ENCODE assay signal across 17 cellular contexts in the genomic region with DNA sequence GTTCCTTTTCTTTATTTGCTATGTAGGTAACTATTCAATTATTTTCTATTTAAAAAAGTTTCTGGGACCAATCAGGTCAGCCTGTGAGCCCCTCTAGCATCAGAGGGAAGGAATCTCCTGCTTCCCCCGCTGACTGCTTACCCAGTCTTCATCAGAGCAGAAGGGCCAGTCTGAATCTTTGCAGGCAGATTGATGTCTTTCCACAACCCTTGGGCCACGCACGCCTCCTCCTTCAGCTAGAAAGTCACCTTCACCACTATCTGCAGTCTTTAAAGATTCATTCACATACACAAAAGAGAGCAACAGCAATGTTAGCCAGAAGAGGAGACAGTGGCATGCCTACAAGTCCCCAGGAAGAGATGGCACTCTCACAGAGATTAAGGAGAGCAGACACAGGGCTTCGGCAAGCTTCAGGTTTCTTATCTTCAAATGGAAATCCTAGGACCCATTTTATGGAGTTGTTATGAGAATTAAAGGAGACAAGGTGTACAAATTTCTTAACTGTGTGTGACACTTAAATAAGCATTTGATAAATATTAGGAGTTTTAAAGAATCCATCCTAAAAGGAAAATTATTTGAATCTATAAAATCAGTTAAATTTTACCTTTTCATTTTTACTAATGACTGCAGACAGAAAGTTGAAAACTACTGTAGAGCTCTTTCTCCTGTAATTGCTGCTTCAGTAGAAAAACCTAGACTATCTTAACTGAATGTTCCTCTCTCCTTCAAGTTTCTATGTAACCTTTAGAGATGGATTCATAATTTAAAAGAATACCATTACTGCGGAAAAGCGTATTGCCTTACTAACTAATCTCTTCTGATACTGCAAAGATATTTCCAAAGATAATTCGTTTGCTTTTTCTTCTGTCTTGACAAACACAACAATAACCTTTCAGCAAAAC. TPM values are rescaled to one million over a fixed set of nuclear protein-coding genes. Genes with fewer than 3 reads are reported as not detected.
DNase-seq lines count a peak whose midpoint lies in the region; ATAC-seq, FAIRE-seq and TF ChIP-seq lines count a peak whose summit lies in the region.
"Had no signal": no experiment of that assay in that cellular context is flagged by ENCODE, and none has a peak within 500 bp of the region (broad histone marks: within the 10 kb centered on the region; RNA-seq: fewer than 3 reads in every experiment).

No MANE protein-coding gene starts in this region.

- no peak overlapping the region for H3K23ac ChIP-seq in neuronal stem cell (ENCODE audit: low read depth, low read length, poor library complexity)

- H2BK5ac ChIP-seq in neuronal stem cell (ENCODE audit: low read length) = no peak overlapping the region

- H3K36me3 ChIP-seq in liver (ENCODE audit: control insufficient read depth in 4 of 4, insufficient read depth in 3 of 4, low read depth in 1 of 4, low read length in 3 of 4) = peaks cover 2 to 35% (median 29%) of the 10 kb centered on the region in 4 donors
- H3K36me3 ChIP-seq in neuronal stem cell (replicated peaks in 1 of 2; ENCODE audit: control insufficient read depth in 2 of 2, insufficient read depth in 2 of 2, low read length in 2 of 2) = no peaks in the 10 kb centered on the region
- no peaks in the 10 kb centered on the region for H3K36me3 ChIP-seq in small intestine (ENCODE audit: control insufficient read depth in 2 of 2, insufficient read depth in 2 of 2, low read length in 2 of 2)

- no peak overlapping the region for H2BK12ac ChIP-seq in neuronal stem cell (ENCODE audit: low read length)

- H3K27ac Mint-ChIP-seq in WTC11 = no peak overlapping the region; the same call in 1 of the 2 replicates
- H3K27ac Mint-ChIP-seq: CD14-positive monocyte; CD8-positive, alpha-beta T cell; H9 had no signal

- no peak overlapping the region for H3K4ac ChIP-seq in neuronal stem cell (ENCODE audit: low read length)

- DNase-seq in WTC11 (ENCODE audit: low spot score) (no peak), neuronal stem cell (ENCODE audit: low spot score) (no peak), NCI-H146 treated with DMSO at 0.1 percent for 48 hours (lab: John Stamatoyannopoulos, UW; ENCODE audit: unreplicated experiment) (no peak), NCI-H1436 treated with DMSO at 0.1 percent for 48 hours (lab: John Stamatoyannopoulos, UW) (no peak), small intestine (no peak)
- DNase-seq: CD8-positive, alpha-beta T cell; COR-L47; DMS53; GF-D8; GM23248; H9 had no signal

- peaks cover 5 to 51% (median 33%) of the 10 kb centered on the region in 4 donors for H3K4me1 ChIP-seq in liver (ENCODE audit: control insufficient read depth in 4 of 4, insufficient read depth in 4 of 4, low read length in 3 of 4)
- peaks cover 0 to 8% of the 10 kb centered on the region in 2 donors for H3K4me1 ChIP-seq in neuronal stem cell (ENCODE audit: control insufficient read depth in 2 of 2, insufficient read depth in 1 of 2, low read depth in 1 of 2, low read length in 2 of 2)
- peaks cover 0 to 2% of the 10 kb centered on the region in 2 donors for H3K4me1 ChIP-seq in small intestine (ENCODE audit: control insufficient read depth in 2 of 2, insufficient read depth in 1 of 2, low read depth in 1 of 2, low read length in 1 of 2)

- peak overlapping the region; percentile 14 for H4K91ac ChIP-seq in neuronal stem cell (ENCODE audit: low read depth, low read length, poor library complexity)

- H2BK120ac ChIP-seq in neuronal stem cell (ENCODE audit: low read depth, low read length) = no peak overlapping the region

- H3K18ac ChIP-seq in neuronal stem cell (ENCODE audit: low read length) = no peak overlapping the region

- H3K4me1 Mint-ChIP-seq in WTC11 = peaks cover 3% of the 10 kb centered on the region
- H3K4me1 Mint-ChIP-seq: CD14-positive monocyte had no signal

- H4K8ac ChIP-seq in neuronal stem cell (ENCODE audit: low read depth, low read length) = no peak overlapping the region

- H3K79me1 ChIP-seq in neuronal stem cell (ENCODE audit: low read depth, low read length) = no peaks in the 10 kb centered on the region

- no peak overlapping the region for H2AFZ ChIP-seq in neuronal stem cell (ENCODE audit: low read length)
- H2AFZ ChIP-seq: GM23248 had no signal

- POLR2A ChIA-PET in WTC11 (lab: Charles Lee) = no interaction called here

- TF ChIP-seq CTCF in WTC11 (IDR thresholded peaks at IDR 0.05) = no peak
- no peak for TF ChIP-seq CTCF in liver (IDR thresholded peaks at IDR 0.05; ENCODE audit: low read depth, low read length, missing input control)

- CTCF ChIA-PET in WTC11 (lab: Charles Lee) = interaction anchor here (2.1 kb wide), 1 partner anchor 29 kb away, joined by 13 read pairs; no protein-coding TSS in a partner anchor

- H3K27ac ChIP-seq in liver (ENCODE audit: low read depth in 1 of 2, low read length in 2 of 2) (peak overlapping the region; percentile 62 to 84), neuronal stem cell (replicated peaks; ENCODE audit: low read length) (no peak overlapping the region), small intestine (ENCODE audit: low read depth in 1 of 2, low read length in 1 of 2) (no peak overlapping the region)
- H3K27ac ChIP-seq: GM23248 had no signal

- H3K27me3 ChIP-seq in liver (ENCODE audit: control insufficient read depth in 4 of 4, insufficient read depth in 4 of 4, low read length in 3 of 4) = no peaks in the 10 kb centered on the region
- H3K27me3 ChIP-seq in neuronal stem cell (ENCODE audit: control insufficient read depth in 3 of 3, insufficient read depth in 3 of 3, low read depth in 1 of 3, low read length in 3 of 3) = peaks cover 0 to 4% (median 0%) of the 10 kb centered on the region in 3 experiments
- H3K27me3 ChIP-seq in small intestine (ENCODE audit: control insufficient read depth in 2 of 2, insufficient read depth in 2 of 2, low read length in 2 of 2) = peaks cover 0 to 7% of the 10 kb centered on the region in 2 donors

- no peaks in the 10 kb centered on the region for H3K36me3 Mint-ChIP-seq in WTC11
- H3K36me3 Mint-ChIP-seq: CD14-positive monocyte; CD8-positive, alpha-beta T cell had no signal

- H3K4me3 ChIP-seq in liver (ENCODE audit: low read depth in 1 of 3, low read length in 3 of 3) (peak overlapping the region; percentile 43 to 99 (median 94)), neuronal stem cell (ENCODE audit: low read length in 2 of 2) (no peak overlapping the region), small intestine (ENCODE audit: low read depth in 1 of 2, low read length in 2 of 2) (no peak overlapping the region)
- H3K4me3 ChIP-seq: GM23248 had no signal

- 35% methylated on average over 7 of the region's 7 CpGs for WGBS in liver
- no CpG with 5 or more reads among the region's 7 CpGs for WGBS in neuronal stem cell (ENCODE audit: extremely low coverage in 2 of 2, insufficient read length in 2 of 2, insufficient replicate concordance in 1 of 2), 2 donors
- 74 to 79% (median 78%) methylated on average over 7 of the region's 7 CpGs for WGBS in small intestine, 3 donors

- H3K4me2 ChIP-seq in neuronal stem cell (ENCODE audit: insufficient read depth, low read length, poor library complexity, severe bottlenecking) = no peak overlapping the region

- FAIRE-seq in small intestine (lab: Jason Lieb, UNC) = no peak

- ATAC-seq in WTC11 (peak; percentile 32; the same call in 1 of the 2 replicates), GM21447 (IDR thresholded peaks at IDR 0.05; ENCODE audit: unreplicated experiment) (no peak)
- ATAC-seq: CD8-positive, alpha-beta T cell had no signal

- TF ChIP-seq RAD21 in liver (IDR thresholded peaks at IDR 0.05) = no peak

- no peak overlapping the region for H2BK15ac ChIP-seq in neuronal stem cell (ENCODE audit: low read length)

- H3K9me3 ChIP-seq in liver (ENCODE audit: control insufficient read depth in 4 of 4, low read length in 3 of 4) (no peaks in the 10 kb centered on the region), neuronal stem cell (replicated peaks in 1 of 2; ENCODE audit: control insufficient read depth in 2 of 2, insufficient read depth in 1 of 2, low read depth in 1 of 2, low read length in 2 of 2) (no peaks in the 10 kb centered on the region), small intestine (ENCODE audit: control insufficient read depth, low read depth) (no peaks in the 10 kb centered on the region)

- H3K27me3 Mint-ChIP-seq in WTC11 (ENCODE audit: low read depth) = no peaks in the 10 kb centered on the region

- H3K4me3 Mint-ChIP-seq in WTC11 = no peak overlapping the region
- H3K4me3 Mint-ChIP-seq: CD14-positive monocyte; CD8-positive, alpha-beta T cell; H9 had no signal

- no peak overlapping the region for H3K14ac ChIP-seq in neuronal stem cell (ENCODE audit: low read length)

- H2AK5ac ChIP-seq in neuronal stem cell (ENCODE audit: low read depth, low read length) = no peak overlapping the region

- no peaks in the 10 kb centered on the region for H3K9me3 Mint-ChIP-seq in WTC11
- H3K9me3 Mint-ChIP-seq: CD8-positive, alpha-beta T cell; H9 had no signal

- H3K9ac ChIP-seq in liver (ENCODE audit: low read depth in 1 of 2, low read length in 2 of 2) (peak overlapping the region; percentile 93 to 97), neuronal stem cell (ENCODE audit: low read depth, low read length, poor library complexity) (no peak overlapping the region)
- H3K9ac ChIP-seq: GM23248 had no signal

TF ChIP-seq in WTC11, 78 proteins besides CTCF, POLR2A, EP300 and RAD21 (continues in another document):
- no peak for TF ChIP-seq TCF7 (CRISPR knock-in tag; IDR thresholded peaks at IDR 0.05; ENCODE audit: low read depth)
- no peak for TF ChIP-seq KAT7 (CRISPR knock-in tag; IDR thresholded peaks at IDR 0.05; ENCODE audit: borderline replicate concordance)

RNA-seq across cellular contexts. Expression of a gene that starts 1.0 kb away (rescaled TPM):
- total RNA-seq in WTC11 (2021) = 3.2 to 5.9 TPM (median 3.4 TPM) in 3 replicates
- over 10,000 TPM; 12,179 to 25,210 TPM for total RNA-seq in liver
- over 10,000 TPM in 1 of 2 donors, 1,000 to 10,000 TPM in 1; 8,747 to 16,618 TPM for polyA plus RNA-seq in liver
- polyA plus RNA-seq in neuronal stem cell (2013, experiment 1 of 2) = not detected
- not detected for polyA plus RNA-seq in neuronal stem cell (2013, experiment 2 of 2)
- under 1 TPM in 1 of 3 donors, not detected in 2; 0.36 TPM for polyA plus RNA-seq in small intestine
- total RNA-seq: A673; CD8-positive, alpha-beta T cell; GM23248; H9; HT1080 had no signal
- polyA plus RNA-seq: BJ, CD14-positive monocyte, GM23248 had no signal

RNA-seq across cellular contexts. Expression of a gene that starts 22.9 kb away (rescaled TPM):
- 2.3 to 3.0 TPM (median 2.4 TPM) in 3 replicates for total RNA-seq in WTC11 (2021)
- over 10,000 TPM; 11,566 to 20,700 TPM for total RNA-seq in liver
- over 10,000 TPM in 1 of 2 donors, 1,000 to 10,000 TPM in 1; 7,404 to 18,576 TPM for polyA plus RNA-seq in liver
- not detected for polyA plus RNA-seq in neuronal stem cell (2013, experiment 1 of 2)
- not detected for polyA plus RNA-seq in neuronal stem cell (2013, experiment 2 of 2)
- under 1 TPM in 1 of 3 donors, not detected in 2; 0.42 TPM for polyA plus RNA-seq in small intestine
- total RNA-seq: A673; CD8-positive, alpha-beta T cell; GM23248; H9 had no signal
- polyA plus RNA-seq: BJ, CD14-positive monocyte, GM23248 had no signal

RNA-seq across cellular contexts. Expression of a gene that starts 26.7 kb away (rescaled TPM):
- total RNA-seq in WTC11 (2021) (2.0 to 3.5 TPM (median 2.3 TPM) in 3 replicates), liver (over 10,000 TPM; 11,744 to 21,431 TPM)
- polyA plus RNA-seq in liver (over 10,000 TPM; 11,318 to 19,021 TPM), small intestine (under 1 TPM in 1 of 3 donors, not detected in 2; 0.34 TPM)
- not detected for polyA plus RNA-seq in neuronal stem cell (2013, experiment 1 of 2)
- not detected for polyA plus RNA-seq in neuronal stem cell (2013, experiment 2 of 2)
- total RNA-seq: A673; CD8-positive, alpha-beta T cell; GM23248; H9; HT1080 had no signal
- polyA plus RNA-seq: BJ, CD14-positive monocyte, GM23248 had no signal

RNA-seq across cellular contexts. Expression of a gene that starts 39.3 kb away (rescaled TPM):
- total RNA-seq in WTC11 (2021) (76.3 to 84.8 TPM (median 78.3 TPM) in 3 replicates), liver (10 to 100 TPM; 28.4 to 51.5 TPM)
- polyA plus RNA-seq in liver (10 to 100 TPM; 27.2 to 31.3 TPM), small intestine (10 to 100 TPM; 41.8 to 47.0 (median 44.4) TPM)
- 71.7 TPM for polyA plus RNA-seq in neuronal stem cell (2013, experiment 1 of 2)
- 76.5 TPM for polyA plus RNA-seq in neuronal stem cell (2013, experiment 2 of 2)

Comparison
In these comparisons a context has a peak if more than half of its experiments do, and no peak if none do; other contexts are left out.
1. H3K27ac ChIP-seq: peak in liver (2 of 2); none in neuronal stem cell (single experiment) and small intestine (0 of 2).
2. H3K4me3 ChIP-seq: peak in liver (3 of 3); none in neuronal stem cell (0 of 2) and small intestine (0 of 2).
3. RNA of a gene that starts 1.0 kb away (total RNA-seq): 12,179 to 25,210 TPM in liver; 3.2 to 5.9 TPM in WTC11; every median in the first group is over 1,000 times any median in the second.
4. RNA of a gene that starts 22.9 kb away (total RNA-seq): 11,566 to 20,700 TPM in liver; 2.3 to 3.0 TPM in WTC11; every median in the first group is over 1,000 times any median in the second.
5. RNA of a gene that starts 26.7 kb away (total RNA-seq): 11,744 to 21,431 TPM in liver; 2.0 to 3.5 TPM in WTC11; every median in the first group is over 1,000 times any median in the second.